In genomic region chr17:49193513-49194296, GRCh38 we compare ENCODE assay signal across 1 cellular context.
TF ChIP-seq lines count a peak whose summit lies in the region.

No MANE protein-coding gene starts in this region.

TF ChIP-seq in K562, 482 proteins besides CTCF, POLR2A, EP300 and RAD21 (continued from another document):
- TF ChIP-seq AFF1 (IDR thresholded peaks at IDR 0.05; ENCODE audit: low read depth in 1 of 2, partially characterized antibody in 2 of 2) (peak; percentile 17 to 33), NFATC3 (IDR thresholded peaks at IDR 0.05) (peak; percentile 77; the same call in 1 of the 2 replicates), NFRKB (IDR thresholded peaks at IDR 0.05; ENCODE audit: low read depth) (0 out of 2 replicates have a peak, but pooled peaks have one; percentile 54), CBFA2T2 (conservative IDR thresholded peaks at IDR 0.05) (no peak), PRMT5 (CRISPR knock-in tag; IDR thresholded peaks at IDR 0.05) (no peak), EP400 (IDR thresholded peaks at IDR 0.05) (peak; percentile 53; the same call in 1 of the 2 replicates), ADNP (tag; IDR thresholded peaks at IDR 0.05) (peak; percentile 9; the same call in 1 of the 2 replicates), ARNT (IDR thresholded peaks at IDR 0.05) (peak; percentile 16 to 71; a peak in 2 of 4 replicates), NCOA2 (IDR thresholded peaks at IDR 0.05; ENCODE audit: partially characterized antibody in 2 of 2) (peak in 1 of 2 experiments; percentile 87), ZNF146 (CRISPR knock-in tag; IDR thresholded peaks at IDR 0.05; ENCODE audit: unreplicated experiment) (no peak), MLLT1 (IDR thresholded peaks at IDR 0.05) (peak; percentile 69 to 86; a peak in 2 of 4 replicates), SMARCE1 (IDR thresholded peaks at IDR 0.05) (no peak; the same call in 1 of the 2 replicates), DNMT1 (IDR thresholded peaks at IDR 0.05) (0 out of 2 replicates have a peak, but pooled peaks have one; percentile 91), ZNF830 (CRISPR knock-in tag; IDR thresholded peaks at IDR 0.05) (no peak), L3MBTL2 (IDR thresholded peaks at IDR 0.05) (peak; percentile 48), IRF9 (tag; IDR thresholded peaks at IDR 0.05) (no peak), ARID2 (IDR thresholded peaks at IDR 0.05) (peak; percentile 64; the same call in 1 of the 2 replicates), KDM1A (IDR thresholded peaks at IDR 0.05) (0 out of 4 replicates have a peak, but pooled peaks of 1 of the 2 experiments have one; percentile 6)
